Comparison of ENCODE assay signal across 20 cellular contexts in the genomic region with DNA sequence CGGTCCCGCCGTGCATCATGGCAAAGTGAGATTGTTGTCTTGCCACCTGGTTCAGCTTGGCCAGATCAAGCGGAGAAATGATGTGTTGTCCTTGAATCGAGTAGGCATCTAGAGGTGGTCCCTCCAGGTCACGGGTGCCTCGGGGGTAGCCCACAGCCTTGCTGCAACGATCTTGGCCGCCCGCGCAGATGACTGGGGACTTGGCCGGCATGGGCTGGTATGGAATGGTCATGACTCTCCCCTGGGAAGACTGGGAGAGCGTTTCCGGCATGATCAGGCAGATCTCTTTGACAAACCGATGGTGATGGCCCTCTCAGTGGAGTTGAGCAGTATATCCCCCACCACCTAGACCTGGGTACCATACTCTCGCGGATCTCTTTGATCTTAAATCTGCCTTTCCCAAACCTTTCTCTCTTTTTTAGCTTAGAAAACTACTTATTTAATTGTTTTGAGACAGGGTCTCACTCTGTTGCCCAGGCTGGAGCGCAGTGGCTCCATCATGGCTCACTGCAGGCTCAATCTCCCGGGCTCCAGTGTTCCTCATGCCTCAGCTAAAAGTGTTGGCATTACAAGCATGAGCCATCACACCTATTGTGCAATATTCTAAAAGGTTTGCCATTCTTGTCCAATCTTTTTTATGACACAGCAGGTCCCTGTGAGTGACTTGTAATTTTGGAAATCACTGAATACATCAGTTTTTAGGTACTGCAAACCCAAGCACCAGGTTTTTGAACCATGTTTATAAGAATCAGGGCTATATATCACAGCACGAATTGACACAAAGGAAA. TPM values are rescaled to one million over a fixed set of nuclear protein-coding genes. Genes with fewer than 3 reads are reported as not detected.
DNase-seq lines count a peak whose midpoint lies in the region; ATAC-seq and TF ChIP-seq lines count a peak whose summit lies in the region.
"Had no signal": no experiment of that assay in that cellular context is flagged by ENCODE, and none has a peak within 500 bp of the region (broad histone marks: within the 10 kb centered on the region; RNA-seq: fewer than 3 reads in every experiment).

No MANE protein-coding gene starts in this region.

- intact Hi-C loops in posterior vena cava (cut with DNase I) = no loop called here

- DNase-seq in NOMO-1 treated with DMSO at 0.1 percent for 48 hours (lab: John Stamatoyannopoulos, UW; ENCODE audit: unreplicated experiment) (peak; percentile 13), NOMO-1 treated with dmso at 0.1 percent for 144 hours (lab: John Stamatoyannopoulos, UW; ENCODE audit: unreplicated experiment) (no peak), posterior vena cava (ENCODE audit: low spot score) (peak; percentile 76), NCI-H510A (lab: John Stamatoyannopoulos, UW) (no peak), iPS-NIHi7 (ENCODE audit: extremely low spot score) (no peak)
- no peak for DNase-seq in activated T-cell treated with anti-CD3 and anti-CD28 coated beads, Interleukin-2, amount 50 U/mL, for 72 hours
- DNase-seq: 8988T; activated CD4-positive, alpha-beta T cell treated with anti-CD3 and anti-CD28 coated beads, Interleukin-2, amount 50 U/mL, for 48 hours; activated naive CD4-positive, alpha-beta T cell treated with anti-CD3 and anti-CD28 coated beads, Interleukin-2, amount 50 U/mL, for 16 hours; head of caudate nucleus; natural killer cell; NCI-H1105; NCI-H2107; NCI-H526; stimulated activated CD4-positive, alpha-beta T cell treated with anti-CD3 and anti-CD28 coated beads, Interleukin-12 subunit alpha, Interleukin-12 subunit beta, amount 100 ng/mL, for 4 hours; stimulated activated naive B cell treated with anti-CD40 and anti-IgM and Interleukin-4, amounts not matched to agents 10 μg/mL and 1 μg/mL and 100 μg/mL, for 72 hours; transverse colon had no signal

- H3K4me3 Mint-ChIP-seq in brain = peak overlapping the region in 2 of 5 experiments; percentile 51 to 55
- H3K4me3 Mint-ChIP-seq in activated T-cell treated with anti-CD3 and anti-CD28 coated beads, Interleukin-2, amount 50 U/mL, for 72 hours = no peak overlapping the region
- H3K4me3 Mint-ChIP-seq: natural killer cell; stimulated activated naive B cell treated with anti-CD40 and anti-IgM and Interleukin-4, amounts not matched to agents 10 μg/mL and 1 μg/mL and 100 μg/mL, for 72 hours had no signal

- H3K27ac Mint-ChIP-seq in brain = peak overlapping the region in 4 of 5 experiments; percentile 8 to 69 (median 58)
- H3K27ac Mint-ChIP-seq in activated T-cell treated with anti-CD3 and anti-CD28 coated beads, Interleukin-2, amount 50 U/mL, for 72 hours = no peak overlapping the region
- H3K27ac Mint-ChIP-seq: natural killer cell; stimulated activated naive B cell treated with anti-CD40 and anti-IgM and Interleukin-4, amounts not matched to agents 10 μg/mL and 1 μg/mL and 100 μg/mL, for 72 hours had no signal

- peaks cover 15% of the 10 kb centered on the region for H3K36me3 Mint-ChIP-seq in brain
- H3K36me3 Mint-ChIP-seq in activated T-cell treated with anti-CD3 and anti-CD28 coated beads, Interleukin-2, amount 50 U/mL, for 72 hours (ENCODE audit: insufficient read depth in 2 of 2) = peaks cover 2 to 7% of the 10 kb centered on the region in 2 donors
- H3K36me3 Mint-ChIP-seq: natural killer cell had no signal

- peaks cover 12% of the 10 kb centered on the region for H3K27me3 Mint-ChIP-seq in brain
- no peaks in the 10 kb centered on the region for H3K27me3 Mint-ChIP-seq in activated T-cell treated with anti-CD3 and anti-CD28 coated beads, Interleukin-2, amount 50 U/mL, for 72 hours (ENCODE audit: low read depth)

- TF ChIP-seq RAD21 in Ishikawa (IDR thresholded peaks at IDR 0.05; ENCODE audit: low read depth) = no peak

- ATAC-seq in activated T-cell treated with anti-CD3 and anti-CD28 coated beads, Interleukin-2, amount 50 U/mL, for 72 hours (replicated peaks in 1 of 2) = no peak
- ATAC-seq: natural killer cell; Panc1; stimulated activated naive B cell treated with anti-CD40 and anti-IgM and Interleukin-4, amounts not matched to agents 10 μg/mL and 1 μg/mL and 100 μg/mL, for 72 hours had no signal

- TF ChIP-seq CTCF in brain (conservative IDR thresholded peaks at IDR 0.05) = no peak

- H3K4me1 Mint-ChIP-seq in brain = peaks cover 15% of the 10 kb centered on the region
- H3K4me1 Mint-ChIP-seq in activated T-cell treated with anti-CD3 and anti-CD28 coated beads, Interleukin-2, amount 50 U/mL, for 72 hours (ENCODE audit: low read depth) = peaks cover 17% of the 10 kb centered on the region

- no peak for TF ChIP-seq EP300 in Ishikawa (IDR thresholded peaks at IDR 0.05; ENCODE audit: borderline replicate concordance)

- H3K9me3 Mint-ChIP-seq in brain = peaks cover 0 to 6% (median 0%) of the 10 kb centered on the region in 5 experiments
- H3K9me3 Mint-ChIP-seq in activated T-cell treated with anti-CD3 and anti-CD28 coated beads, Interleukin-2, amount 50 U/mL, for 72 hours = no peaks in the 10 kb centered on the region
- H3K9me3 Mint-ChIP-seq: natural killer cell; stimulated activated naive B cell treated with anti-CD40 and anti-IgM and Interleukin-4, amounts not matched to agents 10 μg/mL and 1 μg/mL and 100 μg/mL, for 72 hours had no signal

TF ChIP-seq in Ishikawa, 13 proteins besides CTCF, POLR2A, EP300 and RAD21:
- TF ChIP-seq ZBTB7A (IDR thresholded peaks at IDR 0.05; ENCODE audit: low read depth) = no peak
- peak; percentile 76 for TF ChIP-seq CEBPB (IDR thresholded peaks at IDR 0.05)

RNA-seq across cellular contexts. Expression of a gene that starts 9.4 kb away (rescaled TPM):
- polyA plus RNA-seq in brain (ENCODE audit: insufficient read depth, low read depth, low replicate concordance) = 205 TPM
- total RNA-seq in posterior vena cava = under 1 TPM; 0.38 to 0.56 TPM
- total RNA-seq in activated T-cell treated with anti-CD3 and anti-CD28 coated beads, Interleukin-2, amount 50 U/mL, for 72 hours = 10 to 100 TPM in 1 of 2 donors, 1 to 10 TPM in 1; 9.4 to 10.2 TPM

RNA-seq across cellular contexts. Expression of a gene that starts 14.0 kb away (rescaled TPM):
- polyA plus RNA-seq in brain (ENCODE audit: insufficient read depth, low read depth, low replicate concordance) = 21.1 TPM
- total RNA-seq in posterior vena cava = 10 to 100 TPM; 33.6 to 33.9 TPM
- total RNA-seq in activated T-cell treated with anti-CD3 and anti-CD28 coated beads, Interleukin-2, amount 50 U/mL, for 72 hours = 10 to 100 TPM; 50.2 to 57.1 TPM

RNA-seq across cellular contexts. Expression of a gene that starts 28.8 kb away (rescaled TPM):
- 27.5 TPM for polyA plus RNA-seq in brain (ENCODE audit: insufficient read depth, low read depth, low replicate concordance)
- 10 to 100 TPM; 63.3 to 99.1 TPM for total RNA-seq in posterior vena cava
- total RNA-seq in activated T-cell treated with anti-CD3 and anti-CD28 coated beads, Interleukin-2, amount 50 U/mL, for 72 hours = 10 to 100 TPM; 25.9 to 29.4 TPM

Comparison
In these comparisons a context has a peak if more than half of its experiments do, and no peak if none do; other contexts are left out.
1. DNase-seq: peak in NOMO-1 treated with DMSO at 0.1 percent for 48 hours (single experiment) and posterior vena cava (single experiment); none in NOMO-1 treated with dmso at 0.1 percent for 144 hours (single experiment), NCI-H510A (single experiment), activated T-cell treated with anti-CD3 and anti-CD28 coated beads, Interleukin-2, amount 50 U/mL, for 72 hours (0 of 2) and iPS-NIHi7 (single experiment).
2. RNA of a gene that starts 9.4 kb away (total RNA-seq): 9.4 to 10.2 TPM in activated T-cell treated with anti-CD3 and anti-CD28 coated beads, Interleukin-2, amount 50 U/mL, for 72 hours; 0.38 to 0.56 TPM in posterior vena cava; every median in the first group is over 4 times any median in the second.